ENCODE assay signal across 8 cellular contexts in genomic region chr7:28093617-28094232, GRCh38.
DNase-seq lines count a peak whose midpoint lies in the region; ATAC-seq and TF ChIP-seq lines count a peak whose summit lies in the region.

No MANE protein-coding gene starts in this region.

- H3K27me3 Mint-ChIP-seq in naive B cell: no peaks in the 10 kb centered on the region

- H3K4me3 Mint-ChIP-seq in naive B cell: no peak overlapping the region

- TF ChIP-seq CTCF in GM12864 (IDR thresholded peaks at IDR 0.05; ENCODE audit: low read depth, low read length, missing control alignments) (peak; percentile 57), epithelial cell of esophagus (IDR thresholded peaks at IDR 0.05; ENCODE audit: insufficient read depth, low read depth, low read length, missing control alignments) (peak; percentile 66)

- H3K9me3 Mint-ChIP-seq in naive B cell: peaks cover 0 to 4% (median 0%) of the 10 kb centered on the region in 7 donors

- peaks cover 52 to 71% (median 65%) of the 10 kb centered on the region in 3 donors for H3K4me1 Mint-ChIP-seq in naive B cell

- H3K27ac Mint-ChIP-seq in naive B cell: peak overlapping the region in 3 of 6 donors; percentile 3 to 43 (median 21)

- no peak overlapping the region for H3K27ac ChIP-seq in substantia nigra (ENCODE audit: low read depth, low read length, poor library complexity, severe bottlenecking)

- ATAC-seq in naive B cell (ENCODE audit: low read depth in 2 of 2): peak in 1 of 2 donors; percentile 30

- H3K36me3 Mint-ChIP-seq in naive B cell: peaks cover 16 to 25% of the 10 kb centered on the region in 2 donors

- H3K4me3 ChIP-seq in GM12864 (ENCODE audit: low read depth, low read length): no peak overlapping the region
- no peak overlapping the region for H3K4me3 ChIP-seq in epithelial cell of esophagus (ENCODE audit: low read length)

- DNase-seq in 8988T (peak; percentile 26), GM12864 (ENCODE audit: low read depth) (no peak), NCI-H2227 (lab: John Stamatoyannopoulos, UW; ENCODE audit: unreplicated experiment) (peak; percentile 39), epithelial cell of esophagus (ENCODE audit: low read depth) (peak; percentile 72), naive B cell (peak; percentile 39), substantia nigra (lab: John Stamatoyannopoulos, UW) (peak in 39 of 49 donors; percentile 5 to 82 (median 54)), GOT3 (lab: John Stamatoyannopoulos, UW) (no peak)
- peak; percentile 85 for DNase-seq in activated CD4-positive, alpha-beta T cell treated with anti-CD3 and anti-CD28 coated beads for 48 hours

Comparison
In these comparisons a context has a peak if more than half of its experiments do, and no peak if none do; other contexts are left out.
1. DNase-seq: peak in 8988T (single experiment), NCI-H2227 (single experiment), activated CD4-positive, alpha-beta T cell treated with anti-CD3 and anti-CD28 coated beads for 48 hours (single experiment), epithelial cell of esophagus (single experiment), naive B cell (single experiment) and substantia nigra (39 of 49); none in GM12864 (single experiment) and GOT3 (single experiment).